In genomic region chr17:77119668-77120301, GRCh38 we compare ENCODE assay signal across 1 cellular context.
TF ChIP-seq lines count a peak whose summit lies in the region.

No MANE protein-coding gene starts in this region.

TF ChIP-seq in HepG2, 621 proteins besides CTCF, POLR2A, EP300 and RAD21 (continued from another document and continues in another):
- no peak for TF ChIP-seq ZBTB40 (IDR thresholded peaks at IDR 0.05)
- 0 out of 2 replicates have a peak, but pooled peaks have one; percentile 26 for TF ChIP-seq ZBTB40 (CRISPR knock-in tag; IDR thresholded peaks at IDR 0.05)
- no peak for TF ChIP-seq FOXP1 (IDR thresholded peaks at IDR 0.05)
- TF ChIP-seq FOXP1 (CRISPR knock-in tag; IDR thresholded peaks at IDR 0.05) = no peak
- no peak for TF ChIP-seq MAX (IDR thresholded peaks at IDR 0.05)
- TF ChIP-seq NFIC (IDR thresholded peaks at IDR 0.05; ENCODE audit: low read length) = 0 out of 2 replicates have a peak, but pooled peaks have one; percentile 30
- TF ChIP-seq ZEB1 (IDR thresholded peaks at IDR 0.05; ENCODE audit: insufficient replicate concordance, low read depth) = peak; percentile 81
- TF ChIP-seq ZFX (CRISPR knock-in tag; IDR thresholded peaks at IDR 0.05; ENCODE audit: low read depth) = no peak; the same call in 1 of the 2 replicates
- no peak for TF ChIP-seq TOPORS (CRISPR knock-in tag; IDR thresholded peaks at IDR 0.05)
- no peak for TF ChIP-seq ZNF670 (CRISPR knock-in tag; IDR thresholded peaks at IDR 0.05; ENCODE audit: borderline replicate concordance)
- TF ChIP-seq ZNF781 (CRISPR knock-in tag; IDR thresholded peaks at IDR 0.05; ENCODE audit: borderline replicate concordance, not compliant biosample characterization) = no peak
- no peak for TF ChIP-seq ZFYVE20 (CRISPR knock-in tag; IDR thresholded peaks at IDR 0.05; ENCODE audit: borderline replicate concordance, low read depth)
- peak; percentile 97 for TF ChIP-seq ZNF460 (CRISPR knock-in tag; IDR thresholded peaks at IDR 0.05; ENCODE audit: borderline replicate concordance)
- peak; percentile 23; the same call in 1 of the 2 replicates for TF ChIP-seq ARID4A (CRISPR knock-in tag; IDR thresholded peaks at IDR 0.05; ENCODE audit: borderline replicate concordance)
- peak; percentile 86 for TF ChIP-seq PITX1 (CRISPR knock-in tag; IDR thresholded peaks at IDR 0.05)
- no peak for TF ChIP-seq MIXL1 (CRISPR knock-in tag; IDR thresholded peaks at IDR 0.05)
- TF ChIP-seq ZBTB49 (CRISPR knock-in tag; IDR thresholded peaks at IDR 0.05; ENCODE audit: borderline replicate concordance) = no peak
- no peak for TF ChIP-seq E2F1 (CRISPR knock-in tag; IDR thresholded peaks at IDR 0.05)
- TF ChIP-seq SALL2 (CRISPR knock-in tag; IDR thresholded peaks at IDR 0.05) = no peak
- peak; percentile 55; the same call in 1 of the 2 replicates for TF ChIP-seq HMG20B (CRISPR knock-in tag; conservative IDR thresholded peaks at IDR 0.05)
- TF ChIP-seq TAF15 (IDR thresholded peaks at IDR 0.05; ENCODE audit: low read depth, low read length, poor library complexity, severe bottlenecking) = no peak
- TF ChIP-seq ZNF205 (CRISPR knock-in tag; IDR thresholded peaks at IDR 0.05) = no peak
- no peak for TF ChIP-seq KLF6 (CRISPR knock-in tag; IDR thresholded peaks at IDR 0.05)
- TF ChIP-seq SRF (IDR thresholded peaks at IDR 0.05; ENCODE audit: low read depth, low read length) = no peak
- TF ChIP-seq ZNF549 (CRISPR knock-in tag; IDR thresholded peaks at IDR 0.05) = no peak
- TF ChIP-seq, protein P1, sequence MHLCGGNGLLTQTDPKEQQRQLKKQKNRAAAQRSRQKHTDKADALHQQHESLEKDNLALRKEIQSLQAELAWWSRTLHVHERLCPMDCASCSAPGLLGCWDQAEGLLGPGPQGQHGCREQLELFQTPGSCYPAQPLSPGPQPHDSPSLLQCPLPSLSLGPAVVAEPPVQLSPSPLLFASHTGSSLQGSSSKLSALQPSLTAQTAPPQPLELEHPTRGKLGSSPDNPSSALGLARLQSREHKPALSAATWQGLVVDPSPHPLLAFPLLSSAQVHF (CRISPR knock-in tag; IDR thresholded peaks at IDR 0.05) = no peak
- no peak for TF ChIP-seq CBX2 (IDR thresholded peaks at IDR 0.05; ENCODE audit: low read depth, low read length)
- no peak for TF ChIP-seq CBX2 (CRISPR knock-in tag; IDR thresholded peaks at IDR 0.05; ENCODE audit: low read depth)
- no peak for TF ChIP-seq ZNF34 (CRISPR knock-in tag; IDR thresholded peaks at IDR 0.05; ENCODE audit: borderline replicate concordance)
- TF ChIP-seq, protein P2, sequence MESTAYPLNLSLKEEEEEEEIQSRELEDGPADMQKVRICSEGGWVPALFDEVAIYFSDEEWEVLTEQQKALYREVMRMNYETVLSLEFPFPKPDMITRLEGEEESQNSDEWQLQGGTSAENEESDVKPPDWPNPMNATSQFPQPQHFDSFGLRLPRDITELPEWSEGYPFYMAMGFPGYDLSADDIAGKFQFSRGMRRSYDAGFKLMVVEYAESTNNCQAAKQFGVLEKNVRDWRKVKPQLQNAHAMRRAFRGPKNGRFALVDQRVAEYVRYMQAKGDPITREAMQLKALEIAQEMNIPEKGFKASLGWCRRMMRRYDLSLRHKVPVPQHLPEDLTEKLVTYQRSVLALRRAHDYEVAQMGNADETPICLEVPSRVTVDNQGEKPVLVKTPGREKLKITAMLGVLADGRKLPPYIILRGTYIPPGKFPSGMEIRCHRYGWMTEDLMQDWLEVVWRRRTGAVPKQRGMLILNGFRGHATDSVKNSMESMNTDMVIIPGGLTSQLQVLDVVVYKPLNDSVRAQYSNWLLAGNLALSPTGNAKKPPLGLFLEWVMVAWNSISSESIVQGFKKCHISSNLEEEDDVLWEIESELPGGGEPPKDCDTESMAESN (CRISPR knock-in tag; conservative IDR thresholded peaks at IDR 0.05) = no peak; the same call in 1 of the 2 replicates
- peak; percentile 56; the same call in 1 of the 2 replicates for TF ChIP-seq HDAC1 (CRISPR knock-in tag; IDR thresholded peaks at IDR 0.05)
- TF ChIP-seq SYNCRIP (IDR thresholded peaks at IDR 0.05; ENCODE audit: insufficient read depth, low read depth, low read length) = no peak
- no peak for TF ChIP-seq ZKSCAN5 (CRISPR knock-in tag; IDR thresholded peaks at IDR 0.05)
- TF ChIP-seq, protein P3, sequence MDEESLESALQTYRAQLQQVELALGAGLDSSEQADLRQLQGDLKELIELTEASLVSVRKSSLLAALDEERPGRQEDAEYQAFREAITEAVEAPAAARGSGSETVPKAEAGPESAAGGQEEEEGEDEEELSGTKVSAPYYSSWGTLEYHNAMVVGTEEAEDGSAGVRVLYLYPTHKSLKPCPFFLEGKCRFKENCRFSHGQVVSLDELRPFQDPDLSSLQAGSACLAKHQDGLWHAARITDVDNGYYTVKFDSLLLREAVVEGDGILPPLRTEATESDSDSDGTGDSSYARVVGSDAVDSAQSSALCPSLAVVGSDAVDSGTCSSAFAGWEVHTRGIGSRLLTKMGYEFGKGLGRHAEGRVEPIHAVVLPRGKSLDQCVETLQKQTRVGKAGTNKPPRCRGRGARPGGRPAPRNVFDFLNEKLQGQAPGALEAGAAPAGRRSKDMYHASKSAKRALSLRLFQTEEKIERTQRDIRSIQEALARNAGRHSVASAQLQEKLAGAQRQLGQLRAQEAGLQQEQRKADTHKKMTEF (CRISPR knock-in tag; IDR thresholded peaks at IDR 0.05) = 0 out of 2 replicates have a peak, but pooled peaks have one; percentile 28
- no peak for TF ChIP-seq ZNF546 (CRISPR knock-in tag; conservative IDR thresholded peaks at IDR 0.05)
- peak; percentile 53; the same call in 1 of the 2 replicates for TF ChIP-seq REPIN1 (CRISPR knock-in tag; IDR thresholded peaks at IDR 0.05; ENCODE audit: borderline replicate concordance, low read depth)
- TF ChIP-seq, protein P4, sequence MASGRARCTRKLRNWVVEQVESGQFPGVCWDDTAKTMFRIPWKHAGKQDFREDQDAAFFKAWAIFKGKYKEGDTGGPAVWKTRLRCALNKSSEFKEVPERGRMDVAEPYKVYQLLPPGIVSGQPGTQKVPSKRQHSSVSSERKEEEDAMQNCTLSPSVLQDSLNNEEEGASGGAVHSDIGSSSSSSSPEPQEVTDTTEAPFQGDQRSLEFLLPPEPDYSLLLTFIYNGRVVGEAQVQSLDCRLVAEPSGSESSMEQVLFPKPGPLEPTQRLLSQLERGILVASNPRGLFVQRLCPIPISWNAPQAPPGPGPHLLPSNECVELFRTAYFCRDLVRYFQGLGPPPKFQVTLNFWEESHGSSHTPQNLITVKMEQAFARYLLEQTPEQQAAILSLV (CRISPR knock-in tag; IDR thresholded peaks at IDR 0.05; ENCODE audit: borderline replicate concordance) = no peak
- TF ChIP-seq ISL2 (CRISPR knock-in tag; IDR thresholded peaks at IDR 0.05) = peak; percentile 64; the same call in 1 of the 2 replicates
- no peak for TF ChIP-seq BRD4 (CRISPR knock-in tag; IDR thresholded peaks at IDR 0.05)
- no peak for TF ChIP-seq ZNF160 (CRISPR knock-in tag; IDR thresholded peaks at IDR 0.05)
